7 cellular contexts compared by ENCODE assay signal in the genomic region with DNA sequence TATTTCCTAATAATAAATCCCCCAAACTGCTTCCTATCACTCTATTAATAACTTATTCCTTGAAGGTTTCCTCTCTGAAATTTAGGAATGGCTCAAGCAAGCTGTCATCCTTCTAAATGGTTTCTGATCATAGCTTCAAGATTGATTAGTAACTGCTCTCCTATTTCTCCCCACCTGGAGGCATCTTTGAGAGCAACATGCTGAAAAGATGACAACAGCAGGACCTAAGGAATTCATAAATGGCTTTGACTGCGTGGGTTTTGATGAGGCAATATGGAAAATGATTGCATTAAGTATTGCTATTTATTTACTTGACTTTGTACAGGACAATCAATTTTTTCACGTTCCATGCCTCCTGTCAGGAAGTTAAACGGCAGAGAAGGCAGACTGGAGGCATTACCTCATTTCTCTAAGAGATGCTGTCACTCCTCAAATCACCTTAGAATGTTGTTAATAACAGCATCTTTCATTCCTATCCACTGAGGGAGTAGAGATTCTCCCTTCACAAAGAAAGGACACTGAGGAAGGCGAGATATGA.
"Had no signal": no experiment of that assay in that cellular context is flagged by ENCODE, and none has a peak within 500 bp of the region (broad histone marks: within the 10 kb centered on the region; RNA-seq: fewer than 3 reads in every experiment).

No MANE protein-coding gene starts in this region.

- ATAC-seq: HepG2, K562 had no signal

- DNase-seq: IMR-90, KBM-7, KG1 had no signal

- H3K4me3 ChIP-seq: K562 had no signal

- H3K27ac ChIP-seq: HL-60 had no signal

- H3K4me3 Mint-ChIP-seq: IgD-negative memory B cell had no signal

- H3K36me3 Mint-ChIP-seq: IgD-negative memory B cell had no signal

- H3K9me3 Mint-ChIP-seq: IgD-negative memory B cell had no signal
